ENCODE assay signal across 10 cellular contexts in the genomic region with DNA sequence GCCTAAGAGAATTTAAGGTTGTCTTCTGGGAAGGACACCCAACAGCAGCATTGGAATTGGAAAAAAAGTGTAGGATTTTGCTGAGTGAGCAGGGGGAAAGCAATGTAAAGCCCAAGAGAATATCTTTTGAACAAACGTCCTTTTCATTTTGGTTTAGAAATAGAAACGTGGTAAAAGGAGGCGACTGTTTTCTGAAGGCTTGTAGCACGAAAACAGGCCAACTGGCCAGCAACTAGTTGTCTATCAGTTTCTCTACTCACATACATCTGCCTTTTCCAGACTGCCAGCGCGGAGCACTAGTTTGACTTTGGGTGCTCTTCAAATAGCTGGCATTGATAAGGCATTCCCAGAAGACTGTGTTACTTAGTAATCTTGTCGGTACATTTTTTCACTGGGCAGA. TPM values are rescaled to one million over a fixed set of nuclear protein-coding genes. Genes with fewer than 3 reads are reported as not detected.
DNase-seq lines count a peak whose midpoint lies in the region; ATAC-seq, FAIRE-seq and TF ChIP-seq lines count a peak whose summit lies in the region.
"Had no signal": no experiment of that assay in that cellular context is flagged by ENCODE, and none has a peak within 500 bp of the region (broad histone marks: within the 10 kb centered on the region; RNA-seq: fewer than 3 reads in every experiment).

No MANE protein-coding gene starts in this region.

- no peak for TF ChIP-seq POLR2A in endothelial cell of umbilical vein (IDR thresholded peaks at IDR 0.05; ENCODE audit: low read depth, low read length)

- dilution Hi-C loops in endothelial cell of umbilical vein (cut with MboI; ENCODE audit: extremely low pct_ligation_motif_present, low sequenced_read_pairs) = no loop called here

- peaks cover 3 to 23% of the 10 kb centered on the region in 2 donors for H3K36me3 Mint-ChIP-seq in CD4-positive, alpha-beta memory T cell

- in situ Hi-C loops in Panc1 (cut with HindIII; ENCODE audit: low pct_unique_long_range_greater_than_20kb, low sequenced_read_pairs) = no loop called here
- in situ Hi-C loops in G401 (cut with HindIII; ENCODE audit: low sequenced_read_pairs) = no loop called here

- H2BK120ac ChIP-seq in neuronal stem cell (ENCODE audit: low read depth, low read length) = no peak overlapping the region

- peak overlapping the region; percentile 96 to 99 (median 98) for H3K27ac Mint-ChIP-seq in CD4-positive, alpha-beta memory T cell

- peaks cover 61 to 90% (median 74%) of the 10 kb centered on the region in 4 donors for H3K4me1 Mint-ChIP-seq in CD4-positive, alpha-beta memory T cell

- no peaks in the 10 kb centered on the region for H3K27me3 Mint-ChIP-seq in CD4-positive, alpha-beta memory T cell

- H3K4ac ChIP-seq in neuronal stem cell (ENCODE audit: low read length) = no peak overlapping the region

- H4K8ac ChIP-seq in neuronal stem cell (ENCODE audit: low read depth, low read length) = no peak overlapping the region

- H3K14ac ChIP-seq in neuronal stem cell (ENCODE audit: low read length) = no peak overlapping the region

- H2AFZ ChIP-seq in endothelial cell of umbilical vein (ENCODE audit: low read depth, low read length) (no peak overlapping the region), neuronal stem cell (ENCODE audit: low read length) (peak overlapping the region; percentile 99)

- H3K9me3 Mint-ChIP-seq in CD4-positive, alpha-beta memory T cell = peaks cover 0 to 1% (median 0%) of the 10 kb centered on the region in 8 donors

- DNase-seq in CD4-positive, alpha-beta memory T cell = no peak
- no peak for DNase-seq in Panc1 (ENCODE audit: low read depth, low spot score)
- DNase-seq in endothelial cell of umbilical vein (ENCODE audit: low read depth, low spot score) = no peak
- peak; percentile 4 for DNase-seq in neuronal stem cell (ENCODE audit: low spot score)
- no peak for DNase-seq in SW 1271 (lab: John Stamatoyannopoulos, UW)
- DNase-seq in activated gamma-delta T cell treated with Interleukin-2 at 50 U/mL for 16 hours = no peak
- no peak for DNase-seq in G401 (ENCODE audit: low spot score)
- DNase-seq: activated CD4-positive, CD25-positive, alpha-beta regulatory T cell had no signal

- TF ChIP-seq CTCF in Panc1 (IDR thresholded peaks at IDR 0.05) (no peak), endothelial cell of umbilical vein (IDR thresholded peaks at IDR 0.05; ENCODE audit: extremely low read depth in 1 of 2, insufficient read depth in 1 of 2, low read depth in 1 of 2, low read length in 2 of 2) (no peak)

- peaks cover 32% of the 10 kb centered on the region for H3K79me2 ChIP-seq in endothelial cell of umbilical vein (ENCODE audit: control insufficient read depth, insufficient read depth, low read length)

- H3K27ac ChIP-seq in CD4-positive, alpha-beta memory T cell (ENCODE audit: low read depth, low read length) = peak overlapping the region; percentile 96
- H3K27ac ChIP-seq in Panc1 (ENCODE audit: low read length) = peak overlapping the region; percentile 53; the same call in 1 of the 2 replicates
- H3K27ac ChIP-seq in endothelial cell of umbilical vein (ENCODE audit: insufficient read depth, low read depth, low read length) = no peak overlapping the region
- peak overlapping the region; percentile 6 for H3K27ac ChIP-seq in neuronal stem cell (replicated peaks; ENCODE audit: low read length)
- H3K27ac ChIP-seq: epithelial cell of prostate had no signal

- H3K4me3 ChIP-seq in CD4-positive, alpha-beta memory T cell (ENCODE audit: low read length in 2 of 2) = peak overlapping the region; percentile 19 to 73
- H3K4me3 ChIP-seq in Panc1 (ENCODE audit: low read depth in 2 of 2, low read length in 2 of 2) (peak overlapping the region; percentile 79 to 87; a peak in 3 of 4 replicates), endothelial cell of umbilical vein (replicated peaks in 1 of 3; ENCODE audit: insufficient read depth in 1 of 3, low read depth in 1 of 3, low read length in 3 of 3) (peak overlapping the region in 1 of 3 experiments; percentile 72), neuronal stem cell (ENCODE audit: low read length in 2 of 2) (peak overlapping the region in 1 of 2 donors; percentile 80)

- H3K4me2 ChIP-seq in endothelial cell of umbilical vein (ENCODE audit: insufficient read depth, low read length) = peak overlapping the region; percentile 89
- peak overlapping the region; percentile 95 for H3K4me2 ChIP-seq in neuronal stem cell (ENCODE audit: insufficient read depth, low read length, poor library complexity, severe bottlenecking)

- H3K18ac ChIP-seq in neuronal stem cell (ENCODE audit: low read length) = no peak overlapping the region

- peak overlapping the region; percentile 89 to 99 (median 94) for H3K4me3 Mint-ChIP-seq in CD4-positive, alpha-beta memory T cell

- H3K23ac ChIP-seq in neuronal stem cell (ENCODE audit: low read depth, low read length, poor library complexity) = no peak overlapping the region

- H2BK12ac ChIP-seq in neuronal stem cell (ENCODE audit: low read length) = no peak overlapping the region

- no peak overlapping the region for H2BK5ac ChIP-seq in neuronal stem cell (ENCODE audit: low read length)

- no peak overlapping the region for H4K91ac ChIP-seq in neuronal stem cell (ENCODE audit: low read depth, low read length, poor library complexity)

- peak overlapping the region; percentile 99 for H3K9ac ChIP-seq in endothelial cell of umbilical vein (replicated peaks; ENCODE audit: extremely low read depth, insufficient read depth, low read length)
- no peak overlapping the region for H3K9ac ChIP-seq in neuronal stem cell (ENCODE audit: low read depth, low read length, poor library complexity)

- H3K79me1 ChIP-seq in neuronal stem cell (ENCODE audit: low read depth, low read length) = no peaks in the 10 kb centered on the region

- no peaks in the 10 kb centered on the region for H4K20me1 ChIP-seq in endothelial cell of umbilical vein (replicated peaks; ENCODE audit: control insufficient read depth, extremely low read depth, insufficient read depth, low read length)

- FAIRE-seq in endothelial cell of umbilical vein (lab: Jason Lieb, UNC) = no peak

- H2BK15ac ChIP-seq in neuronal stem cell (ENCODE audit: low read length) = no peak overlapping the region

- intact Hi-C loops in CD4-positive, alpha-beta memory T cell (cut with micrococcal nuclease) = loop anchor here (1.0 to 5.0 kb wide), 7 partner anchors 23 to 356 kb away; a partner anchor contains a TSS
- intact Hi-C loops in Panc1 (cut with micrococcal nuclease; ENCODE audit: unreplicated experiment) (no loop called here), endothelial cell of umbilical vein (cut with micrococcal nuclease) (loop anchor here (1.0 to 5.0 kb wide), 2 partner anchors 79 to 256 kb away; no protein-coding TSS in a partner anchor)

- POLR2A ChIA-PET in CD4-positive, alpha-beta memory T cell (lab: Charles Lee; ENCODE audit: partially characterized antibody) = interaction anchor here (1.1 to 30.2 kb wide), 13 partner anchors 8 to 212 kb away, joined by 4 to 813 read pairs (median 29); a partner anchor contains a TSS
- POLR2A ChIA-PET in Panc1 (lab: Charles Lee) (no interaction called here), endothelial cell of umbilical vein (lab: Charles Lee) (interaction anchor here (2.6 kb wide), 1 partner anchor 131 kb away, joined by 16 read pairs; no protein-coding TSS in a partner anchor)

- BruUV-seq in Panc1 (replicated peaks; lab: Mats Ljungman, UMichigan) (no TSS peak), endothelial cell of umbilical vein (replicated peaks; lab: Mats Ljungman, UMichigan) (no TSS peak)

- no peaks in the 10 kb centered on the region for H3K36me3 ChIP-seq in CD4-positive, alpha-beta memory T cell (ENCODE audit: insufficient read depth, low read length)
- H3K36me3 ChIP-seq in Panc1 (ENCODE audit: control insufficient read depth, insufficient read depth, low read length) = no peaks in the 10 kb centered on the region
- H3K36me3 ChIP-seq in endothelial cell of umbilical vein (ENCODE audit: control insufficient read depth in 2 of 2, extremely low read depth in 1 of 2, insufficient read depth in 2 of 2, low read length in 2 of 2) = no peaks in the 10 kb centered on the region
- H3K36me3 ChIP-seq in neuronal stem cell (replicated peaks in 1 of 2; ENCODE audit: control insufficient read depth in 2 of 2, insufficient read depth in 2 of 2, low read length in 2 of 2) = no peaks in the 10 kb centered on the region

- H3K27me3 ChIP-seq in CD4-positive, alpha-beta memory T cell (ENCODE audit: insufficient read depth, low read length) = no peaks in the 10 kb centered on the region
- no peaks in the 10 kb centered on the region for H3K27me3 ChIP-seq in Panc1 (ENCODE audit: control insufficient read depth, insufficient read depth, low read length)
- H3K27me3 ChIP-seq in endothelial cell of umbilical vein (ENCODE audit: control insufficient read depth in 2 of 2, insufficient read depth in 2 of 2, low read length in 2 of 2) = no peaks in the 10 kb centered on the region
- peaks cover 0 to 29% (median 8%) of the 10 kb centered on the region in 3 experiments for H3K27me3 ChIP-seq in neuronal stem cell (ENCODE audit: control insufficient read depth in 3 of 3, insufficient read depth in 3 of 3, low read depth in 1 of 3, low read length in 3 of 3)

- H3K4me1 ChIP-seq in CD4-positive, alpha-beta memory T cell (ENCODE audit: insufficient read depth, low read length) = peaks cover 74% of the 10 kb centered on the region
- H3K4me1 ChIP-seq in Panc1 (ENCODE audit: control insufficient read depth, insufficient read depth, low read length) = peaks cover 27% of the 10 kb centered on the region
- peaks cover 23% of the 10 kb centered on the region for H3K4me1 ChIP-seq in endothelial cell of umbilical vein (ENCODE audit: control insufficient read depth, extremely low read depth, insufficient read depth, low read length)
- H3K4me1 ChIP-seq in neuronal stem cell (ENCODE audit: control insufficient read depth in 2 of 2, insufficient read depth in 1 of 2, low read depth in 1 of 2, low read length in 2 of 2) = peaks cover 8% of the 10 kb centered on the region in 2 donors

- CTCF ChIA-PET in CD4-positive, alpha-beta memory T cell (lab: Charles Lee; ENCODE audit: partially characterized antibody) = interaction anchor here (1.2 to 32.4 kb wide), 11 partner anchors 9 to 153 kb away, joined by 3 to 688 read pairs (median 10); no protein-coding TSS in a partner anchor
- CTCF ChIA-PET in Panc1 (lab: Charles Lee) (interaction anchor here (4.0 kb wide), 1 partner anchor 131 kb away, joined by 28 read pairs; no protein-coding TSS in a partner anchor), endothelial cell of umbilical vein (lab: Charles Lee) (interaction anchor here (1.3 to 10.8 kb wide), 9 partner anchors 9 to 149 kb away, joined by 3 to 230 read pairs (median 8); no protein-coding TSS in a partner anchor)

- WGBS in neuronal stem cell (ENCODE audit: extremely low coverage in 2 of 2, insufficient read length in 2 of 2, insufficient replicate concordance in 1 of 2), 2 donors = no CpG with 5 or more reads among the region's 7 CpGs

- no peaks in the 10 kb centered on the region for H3K9me1 ChIP-seq in endothelial cell of umbilical vein (replicated peaks; ENCODE audit: control insufficient read depth, extremely low read depth, insufficient read depth, low read length)

- H2AK5ac ChIP-seq in neuronal stem cell (ENCODE audit: low read depth, low read length) = no peak overlapping the region

- H3K9me3 ChIP-seq in CD4-positive, alpha-beta memory T cell (ENCODE audit: control insufficient read depth in 1 of 2, low read length in 2 of 2) = no peaks in the 10 kb centered on the region
- H3K9me3 ChIP-seq in Panc1 (ENCODE audit: control insufficient read depth, insufficient read depth, low read depth, low read length) (no peaks in the 10 kb centered on the region), endothelial cell of umbilical vein (replicated peaks; ENCODE audit: control insufficient read depth, insufficient read depth, low read length) (no peaks in the 10 kb centered on the region), neuronal stem cell (replicated peaks in 1 of 2; ENCODE audit: control insufficient read depth in 2 of 2, insufficient read depth in 1 of 2, low read depth in 1 of 2, low read length in 2 of 2) (no peaks in the 10 kb centered on the region)

- ATAC-seq in Panc1 (no peak), HG02885 (IDR thresholded peaks at IDR 0.05; ENCODE audit: poor library complexity, unreplicated experiment) (no peak)

RNA-seq across cellular contexts. Expression of a gene that starts 1.2 kb away (rescaled TPM):
- total RNA-seq in CD4-positive, alpha-beta memory T cell = 10 to 100 TPM; 56.7 to 57.1 TPM
- polyA plus RNA-seq in CD4-positive, alpha-beta memory T cell = 10 to 100 TPM; 21.2 to 30.1 TPM
- 17.1 TPM for total RNA-seq in Panc1 (2021; ENCODE audit: unreplicated experiment)
- polyA plus RNA-seq in Panc1 (2012; ENCODE audit: insufficient read length) = 6.5 TPM
- 40.6 and 51.5 TPM in 2 replicates for total RNA-seq in endothelial cell of umbilical vein
- polyA plus RNA-seq in endothelial cell of umbilical vein = 30.7 and 33.6 TPM in 2 replicates
- polyA plus RNA-seq in endothelial cell of umbilical vein (2011; cell fraction: cytosol; rRNA removed) = 32.7 and 35.8 TPM in 2 replicates
- 35.7 and 39.2 TPM in 2 replicates for polyA plus RNA-seq in endothelial cell of umbilical vein (2011; cell fraction: nucleus; rRNA removed)
- polyA plus RNA-seq in endothelial cell of umbilical vein (2012) = 23.4 and 35.1 TPM in 2 replicates
- 68.3 and 69.0 TPM in 2 replicates for polyA minus RNA-seq in endothelial cell of umbilical vein
- polyA minus RNA-seq in endothelial cell of umbilical vein (2011; cell fraction: cytosol; rRNA and poly(A)+ RNA removed) = 2.2 TPM
- polyA minus RNA-seq in endothelial cell of umbilical vein (2011; cell fraction: nucleus; rRNA and poly(A)+ RNA removed) = 52.4 and 74.1 TPM in 2 replicates
- 4.1 TPM for polyA plus RNA-seq in neuronal stem cell (2013, experiment 1 of 2)
- polyA plus RNA-seq in neuronal stem cell (2013, experiment 2 of 2) = 4.5 TPM
- total RNA-seq in G401 (2014; rRNA removed; shearing (Covaris generic)) = 4.4 and 6.5 TPM in 2 replicates
